ENCODE assay signal across 1 cellular context in the genomic region with DNA sequence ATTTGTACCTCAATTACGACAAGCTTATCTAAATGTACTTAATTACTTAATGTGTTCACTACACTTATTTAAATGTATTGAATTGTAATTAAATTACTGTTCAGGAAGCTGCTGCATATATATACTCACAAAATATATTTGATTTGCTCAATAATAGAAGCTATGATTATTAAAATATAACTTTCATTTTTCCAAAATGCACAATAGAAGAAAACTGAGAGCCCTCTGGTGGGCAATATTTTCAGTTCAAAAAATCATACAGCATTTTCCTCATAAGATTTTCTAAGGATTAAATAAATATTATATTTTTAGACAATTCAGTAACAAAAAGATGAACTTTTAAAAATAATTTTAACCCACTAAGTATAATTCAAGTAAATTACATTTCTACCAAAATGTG.
TF ChIP-seq lines count a peak whose summit lies in the region.

No MANE protein-coding gene starts in this region.

TF ChIP-seq in HCT116, 20 proteins besides CTCF, POLR2A, EP300 and RAD21 (continued from another document):
- no peak for TF ChIP-seq SRF (IDR thresholded peaks at IDR 0.05; ENCODE audit: low read depth)
- no peak for TF ChIP-seq EGR1 (IDR thresholded peaks at IDR 0.05; ENCODE audit: low read depth)
- no peak for TF ChIP-seq ELF1 (IDR thresholded peaks at IDR 0.05; ENCODE audit: borderline replicate concordance, low read depth)
- TF ChIP-seq, protein P1, sequence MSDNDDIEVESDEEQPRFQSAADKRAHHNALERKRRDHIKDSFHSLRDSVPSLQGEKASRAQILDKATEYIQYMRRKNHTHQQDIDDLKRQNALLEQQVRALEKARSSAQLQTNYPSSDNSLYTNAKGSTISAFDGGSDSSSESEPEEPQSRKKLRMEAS (IDR thresholded peaks at IDR 0.05), result no peak
- TF ChIP-seq CEBPB (IDR thresholded peaks at IDR 0.05; ENCODE audit: low read depth), result no peak
- no peak for TF ChIP-seq ZNF274 (IDR thresholded peaks at IDR 0.05; ENCODE audit: low read depth, low read length)
- TF ChIP-seq JUND (IDR thresholded peaks at IDR 0.05), result no peak
- TF ChIP-seq CBX3 (IDR thresholded peaks at IDR 0.05; ENCODE audit: low read depth), result no peak
- TF ChIP-seq, protein P2, sequence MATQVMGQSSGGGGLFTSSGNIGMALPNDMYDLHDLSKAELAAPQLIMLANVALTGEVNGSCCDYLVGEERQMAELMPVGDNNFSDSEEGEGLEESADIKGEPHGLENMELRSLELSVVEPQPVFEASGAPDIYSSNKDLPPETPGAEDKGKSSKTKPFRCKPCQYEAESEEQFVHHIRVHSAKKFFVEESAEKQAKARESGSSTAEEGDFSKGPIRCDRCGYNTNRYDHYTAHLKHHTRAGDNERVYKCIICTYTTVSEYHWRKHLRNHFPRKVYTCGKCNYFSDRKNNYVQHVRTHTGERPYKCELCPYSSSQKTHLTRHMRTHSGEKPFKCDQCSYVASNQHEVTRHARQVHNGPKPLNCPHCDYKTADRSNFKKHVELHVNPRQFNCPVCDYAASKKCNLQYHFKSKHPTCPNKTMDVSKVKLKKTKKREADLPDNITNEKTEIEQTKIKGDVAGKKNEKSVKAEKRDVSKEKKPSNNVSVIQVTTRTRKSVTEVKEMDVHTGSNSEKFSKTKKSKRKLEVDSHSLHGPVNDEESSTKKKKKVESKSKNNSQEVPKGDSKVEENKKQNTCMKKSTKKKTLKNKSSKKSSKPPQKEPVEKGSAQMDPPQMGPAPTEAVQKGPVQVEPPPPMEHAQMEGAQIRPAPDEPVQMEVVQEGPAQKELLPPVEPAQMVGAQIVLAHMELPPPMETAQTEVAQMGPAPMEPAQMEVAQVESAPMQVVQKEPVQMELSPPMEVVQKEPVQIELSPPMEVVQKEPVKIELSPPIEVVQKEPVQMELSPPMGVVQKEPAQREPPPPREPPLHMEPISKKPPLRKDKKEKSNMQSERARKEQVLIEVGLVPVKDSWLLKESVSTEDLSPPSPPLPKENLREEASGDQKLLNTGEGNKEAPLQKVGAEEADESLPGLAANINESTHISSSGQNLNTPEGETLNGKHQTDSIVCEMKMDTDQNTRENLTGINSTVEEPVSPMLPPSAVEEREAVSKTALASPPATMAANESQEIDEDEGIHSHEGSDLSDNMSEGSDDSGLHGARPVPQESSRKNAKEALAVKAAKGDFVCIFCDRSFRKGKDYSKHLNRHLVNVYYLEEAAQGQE (IDR thresholded peaks at IDR 0.05; ENCODE audit: low read depth), result no peak
- TF ChIP-seq EZH2 (IDR thresholded peaks at IDR 0.05), result no peak
- no peak for TF ChIP-seq FOSL1 (IDR thresholded peaks at IDR 0.05; ENCODE audit: low read depth)
- TF ChIP-seq YY1 (IDR thresholded peaks at IDR 0.05; ENCODE audit: extremely low read depth, insufficient replicate concordance, low read depth, low read length), result no peak
- TF ChIP-seq SIN3A (IDR thresholded peaks at IDR 0.05; ENCODE audit: low read depth), result no peak
